Comparison of ENCODE assay signal across 8 cellular contexts in the genomic region with DNA sequence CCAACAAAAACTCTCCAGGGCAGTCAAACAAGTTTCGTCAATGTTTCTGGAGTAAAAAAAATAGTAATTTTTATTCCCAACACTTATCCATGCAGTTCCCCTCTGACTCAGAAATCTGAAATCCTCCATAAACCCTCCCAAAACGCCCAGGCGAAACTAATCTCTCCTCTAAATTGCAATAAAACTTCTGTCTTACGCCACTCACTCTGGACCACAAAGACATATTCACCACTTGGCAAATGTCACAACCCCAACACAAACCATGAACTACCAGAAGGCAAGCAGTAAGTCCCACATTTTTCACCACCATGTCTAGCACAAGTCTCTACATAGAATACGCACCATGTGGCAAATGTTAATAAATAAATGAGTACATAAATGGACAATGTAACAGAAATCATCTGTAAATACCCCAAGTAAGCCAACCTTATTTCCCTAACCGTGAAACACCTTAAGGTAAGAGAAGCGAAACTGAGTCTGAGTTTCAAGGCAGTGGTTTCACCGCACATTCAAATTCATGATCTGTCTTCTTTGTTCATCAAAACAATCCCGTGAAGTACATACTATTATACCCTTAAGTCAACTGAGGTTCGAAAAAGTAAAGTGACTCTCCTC. TPM values are rescaled to one million over a fixed set of nuclear protein-coding genes. Genes with fewer than 3 reads are reported as not detected.
DNase-seq lines count a peak whose midpoint lies in the region; ATAC-seq, FAIRE-seq and TF ChIP-seq lines count a peak whose summit lies in the region.

No MANE protein-coding gene starts in this region.

- FAIRE-seq in GM12892 (lab: Jason Lieb, UNC), result peak; percentile 80

- H3K4me1 ChIP-seq in uterus (no peaks in the 10 kb centered on the region), aorta (ENCODE audit: control insufficient read depth in 1 of 2, insufficient read depth in 2 of 2, low read length in 2 of 2) (peaks cover 0 to 2% of the 10 kb centered on the region in 2 donors)

- no peaks in the 10 kb centered on the region for H3K27me3 ChIP-seq in uterus
- no peaks in the 10 kb centered on the region for H3K27me3 ChIP-seq in aorta (ENCODE audit: control insufficient read depth in 1 of 2, insufficient read depth in 2 of 2, low read length in 1 of 2)

- H3K27ac ChIP-seq in uterus, result no peak overlapping the region
- no peak overlapping the region for H3K27ac ChIP-seq in aorta (ENCODE audit: low read depth in 1 of 2, low read length in 2 of 2)

- DNase-seq in GM12892 (ENCODE audit: insufficient read length) (no peak), LNCaP clone FGC (ENCODE audit: low read depth) (no peak), choroid plexus epithelial cell (ENCODE audit: low read depth) (no peak), retinal pigment epithelial cell (ENCODE audit: low read depth) (no peak), uterus (no peak), dedifferentiated amniotic fluid mesenchymal stem cell (ENCODE audit: extremely low spot score) (no peak), aorta (no peak)

- intact Hi-C loops in uterus (cut with DNase I; ENCODE audit: low total_unique reads) (no loop called here), aorta (cut with DNase I) (no loop called here)

- WGBS in aorta, 2 donors, result 84 to 87% methylated on average over 10 of the region's 10 CpGs

- TF ChIP-seq CTCF in LNCaP clone FGC (IDR thresholded peaks at IDR 0.05; ENCODE audit: control insufficient read depth, extremely low read depth, insufficient read depth), result no peak
- no peak for TF ChIP-seq CTCF in choroid plexus epithelial cell (conservative IDR thresholded peaks at IDR 0.05; ENCODE audit: low read depth, low read length)
- TF ChIP-seq CTCF in retinal pigment epithelial cell (conservative IDR thresholded peaks at IDR 0.05; ENCODE audit: low read depth, low read length), result no peak
- TF ChIP-seq CTCF in uterus (IDR thresholded peaks at IDR 0.05), result no peak

- no peak for TF ChIP-seq POLR2A in GM12892 (IDR thresholded peaks at IDR 0.05; ENCODE audit: low read depth, low read length)
- no peak for TF ChIP-seq POLR2A in uterus (IDR thresholded peaks at IDR 0.05)

- peak; percentile 30 for ATAC-seq in GM21619 (IDR thresholded peaks at IDR 0.05; ENCODE audit: unreplicated experiment)
- ATAC-seq in aorta (ENCODE audit: low FRiP score), result no peak

- no peaks in the 10 kb centered on the region for H3K9me3 ChIP-seq in uterus
- no peaks in the 10 kb centered on the region for H3K9me3 ChIP-seq in aorta (ENCODE audit: control insufficient read depth, low read length)

- H3K4me3 ChIP-seq in LNCaP clone FGC (ENCODE audit: low read depth, low read length), result peak overlapping the region; percentile 89
- peak overlapping the region; percentile 94 for H3K4me3 ChIP-seq in choroid plexus epithelial cell (ENCODE audit: low read depth, low read length)
- peak overlapping the region; percentile 83 for H3K4me3 ChIP-seq in retinal pigment epithelial cell (ENCODE audit: low read length)
- no peak overlapping the region for H3K4me3 ChIP-seq in uterus
- H3K4me3 ChIP-seq in aorta (ENCODE audit: low read length in 2 of 2), result no peak overlapping the region

- H3K36me3 ChIP-seq in uterus (no peaks in the 10 kb centered on the region), aorta (ENCODE audit: control insufficient read depth in 1 of 2, insufficient read depth in 2 of 2, low read length in 1 of 2) (no peaks in the 10 kb centered on the region)

RNA-seq across cellular contexts. Expression of a gene that starts 1.6 kb away (rescaled TPM):
- 35.2 TPM for polyA plus RNA-seq in GM12892 (2012; ENCODE audit: missing spikeins)
- 10 to 100 TPM; 17.4 to 81.8 (median 25.9) TPM for total RNA-seq in uterus
- 10 to 100 TPM; 32.8 to 38.5 TPM for total RNA-seq in aorta
- 10 to 100 TPM; 20.4 to 29.4 TPM for polyA plus RNA-seq in aorta

Comparison
In these comparisons a context has a peak if more than half of its experiments do, and no peak if none do; other contexts are left out.
1. H3K4me3 ChIP-seq: peak in LNCaP clone FGC (single experiment), choroid plexus epithelial cell (single experiment) and retinal pigment epithelial cell (single experiment); none in uterus (0 of 2) and aorta (0 of 2).